Comparison of ENCODE assay signal across 19 cellular contexts in genomic region chrX:24799565-24799964, GRCh38.
"Had no signal": no experiment of that assay in that cellular context is flagged by ENCODE, and none has a peak within 500 bp of the region (broad histone marks: within the 10 kb centered on the region; RNA-seq: fewer than 3 reads in every experiment).

No MANE protein-coding gene starts in this region.

- DNase-seq: activated CD4-positive, alpha-beta T cell treated with anti-CD3 and anti-CD28 coated beads, Interleukin-2, amount 50 U/mL, for 4 hours; activated CD8-positive, alpha-beta memory T cell treated with anti-CD3 and anti-CD28 coated beads for 24 hours; activated CD8-positive, alpha-beta memory T cell treated with anti-CD3 and anti-CD28 coated beads, Interleukin-2, amount 50 U/mL, for 4 hours; activated naive CD4-positive, alpha-beta T cell treated with Interleukin-2 at 50 U/mL for 16 hours; activated naive CD8-positive, alpha-beta T cell treated with anti-CD3 and anti-CD28 coated beads for 36 hours; activated T-cell treated with anti-CD3 and anti-CD28 coated beads, Interleukin-2, amount 50 U/mL, for 48 hours; cerebellar nuclear complex; midbrain; nephron progenitor cell; nucleus accumbens; sigmoid colon; spleen; stimulated activated CD4-positive, alpha-beta T cell treated with anti-CD3 and anti-CD28 coated beads, Interleukin-4, amount 100 ng/mL, for 24 hours; stimulated activated naive CD4-positive, alpha-beta T cell treated with Interleukin-2 at 50 U/mL for 16 hours; T-helper 1 cell; upper lobe of right lung had no signal

- H3K4me3 ChIP-seq: breast epithelium, coronary artery, sigmoid colon, spleen, thoracic aorta, upper lobe of right lung had no signal
